29 cellular contexts compared by ENCODE assay signal in genomic region chr3:116569611-116570010, GRCh38.
"Had no signal": no experiment of that assay in that cellular context is flagged by ENCODE, and none has a peak within 500 bp of the region (broad histone marks: within the 10 kb centered on the region; RNA-seq: fewer than 3 reads in every experiment).

No MANE protein-coding gene starts in this region.

- H3K4me1 Mint-ChIP-seq: activated naive CD4-positive, alpha-beta T cell treated with anti-CD3 and anti-CD28 coated beads, Interleukin-2, amount 50 U/mL, for 24 hours; brain had no signal

- H3K27me3 Mint-ChIP-seq: activated naive CD4-positive, alpha-beta T cell treated with anti-CD3 and anti-CD28 coated beads, Interleukin-2, amount 50 U/mL, for 24 hours; brain had no signal

- H3K4me3 Mint-ChIP-seq: activated CD8-positive, alpha-beta T cell treated with anti-CD3 and anti-CD28 coated beads, Interleukin-2, amount 10 ng/mL, durations not matched to agents 7 days and 5 days; activated naive CD4-positive, alpha-beta T cell treated with anti-CD3 and anti-CD28 coated beads, Interleukin-2, amount 50 U/mL, for 24 hours; activated T-helper 1 cell treated with anti-CD3 and anti-CD28 coated beads, Interleukin-12 subunit alpha, Interleukin-12 subunit beta, Interleukin-2, Interleukin-4 antibody, amounts not matched to agents 30 ng/mL and 10 ng/mL and 1 ng/mL, durations not matched to agents 14 hours and 24 hours and 36 hours; brain; T-helper 1 cell treated with Interleukin-12 subunit alpha and Interleukin-12 subunit beta and Interleukin-4 antibody, amounts not matched to agents 30 μg/mL and 1 μg/mL, for 36 hours had no signal

- DNase-seq: activated CD4-positive, alpha-beta T cell treated with anti-CD3 and anti-CD28 coated beads for 48 hours; activated CD4-positive, alpha-beta T cell treated with anti-CD3 and anti-CD28 coated beads, Interleukin-2, amount 50 U/mL, for 4 hours; activated CD4-positive, CD25-positive, alpha-beta regulatory T cell treated with anti-CD3 and anti-CD28 coated beads, Interleukin-2, amount 50 U/mL, for 72 hours; activated CD8-positive, alpha-beta memory T cell treated with anti-CD3 and anti-CD28 coated beads, Interleukin-2, amount 50 U/mL, for 48 hours; activated CD8-positive, alpha-beta T cell treated with anti-CD3 and anti-CD28 coated beads, Interleukin-2, amount 10 ng/mL, durations not matched to agents 7 days and 5 days; activated effector memory CD4-positive, alpha-beta T cell treated with Interleukin-2 at 50 U/mL for 16 hours; activated naive CD4-positive, alpha-beta T cell; activated T-cell treated with anti-CD3 and anti-CD28 coated beads, Interleukin-2, amount 50 U/mL, for 1 hour; aorta; Kasumi-1; NCI-H1048; NCI-H146; NCI-H187 treated with DMSO at 0.1 percent for 48 hours; NCI-H345; NCI-H510A; NCI-H526 treated with DMSO at 0.1 percent for 48 hours; NK-92 treated with Interleukin-12 subunit alpha and Interleukin-12 subunit beta, amount 100 ng/mL, for 24 hours; OCI-M1; Peyer's patch; Right ventricle myocardium superior; SW 1271 had no signal

- ATAC-seq: activated CD8-positive, alpha-beta T cell treated with anti-CD3 and anti-CD28 coated beads, Interleukin-2, amount 10 ng/mL, durations not matched to agents 7 days and 5 days; SK-N-SH treated with all-trans-retinoic acid at 6 μM for 48 hours had no signal

- H3K4me3 ChIP-seq: cardiac muscle cell, Peyer's patch, SJSA1 had no signal

- H3K27ac Mint-ChIP-seq: activated CD8-positive, alpha-beta T cell treated with anti-CD3 and anti-CD28 coated beads, Interleukin-2, amount 10 ng/mL, durations not matched to agents 7 days and 5 days; activated naive CD4-positive, alpha-beta T cell treated with anti-CD3 and anti-CD28 coated beads, Interleukin-2, amount 50 U/mL, for 24 hours; activated T-helper 1 cell treated with anti-CD3 and anti-CD28 coated beads, Interleukin-12 subunit alpha, Interleukin-12 subunit beta, Interleukin-2, Interleukin-4 antibody, amounts not matched to agents 30 ng/mL and 10 ng/mL and 1 ng/mL, durations not matched to agents 14 hours and 24 hours and 36 hours; brain; T-helper 1 cell treated with Interleukin-12 subunit alpha and Interleukin-12 subunit beta and Interleukin-4 antibody, amounts not matched to agents 30 μg/mL and 1 μg/mL, for 36 hours had no signal

- H3K36me3 Mint-ChIP-seq: activated naive CD4-positive, alpha-beta T cell treated with anti-CD3 and anti-CD28 coated beads, Interleukin-2, amount 50 U/mL, for 24 hours; brain had no signal

- H3K27ac ChIP-seq: cardiac muscle cell, Peyer's patch, RWPE1, SJSA1 had no signal

- H3K9me3 ChIP-seq: Peyer's patch, SJSA1 had no signal

- H3K27me3 ChIP-seq: cardiac muscle cell, Peyer's patch, SJSA1 had no signal

- H3K4me1 ChIP-seq: Peyer's patch, SJSA1 had no signal

- H3K9me3 Mint-ChIP-seq: activated naive CD4-positive, alpha-beta T cell treated with anti-CD3 and anti-CD28 coated beads, Interleukin-2, amount 50 U/mL, for 24 hours; activated T-helper 1 cell treated with anti-CD3 and anti-CD28 coated beads, Interleukin-12 subunit alpha, Interleukin-12 subunit beta, Interleukin-2, Interleukin-4 antibody, amounts not matched to agents 30 ng/mL and 10 ng/mL and 1 ng/mL, durations not matched to agents 14 hours and 24 hours and 36 hours; T-helper 1 cell treated with Interleukin-12 subunit alpha and Interleukin-12 subunit beta and Interleukin-4 antibody, amounts not matched to agents 30 μg/mL and 1 μg/mL, for 36 hours had no signal

- H3K36me3 ChIP-seq: cardiac muscle cell, Peyer's patch, SJSA1 had no signal
